ENCODE assay signal across 1 cellular context in genomic region chr20:49615051-49615400, GRCh38. TPM values are rescaled to one million over a fixed set of nuclear protein-coding genes. Genes with fewer than 3 reads are reported as not detected.
"Had no signal": no experiment of that assay in that cellular context is flagged by ENCODE, and none has a peak within 500 bp of the region (broad histone marks: within the 10 kb centered on the region; RNA-seq: fewer than 3 reads in every experiment).

No MANE protein-coding gene starts in this region.

RNA-seq across cellular contexts. Expression of gene PTGIS, which starts 47.1 kb away (rescaled TPM):
- total RNA-seq: activated naive CD4-positive, alpha-beta T cell treated with anti-CD3 and anti-CD28 coated beads for 36 hours had no signal
